Comparison of ENCODE assay signal across 29 cellular contexts in the genomic region with DNA sequence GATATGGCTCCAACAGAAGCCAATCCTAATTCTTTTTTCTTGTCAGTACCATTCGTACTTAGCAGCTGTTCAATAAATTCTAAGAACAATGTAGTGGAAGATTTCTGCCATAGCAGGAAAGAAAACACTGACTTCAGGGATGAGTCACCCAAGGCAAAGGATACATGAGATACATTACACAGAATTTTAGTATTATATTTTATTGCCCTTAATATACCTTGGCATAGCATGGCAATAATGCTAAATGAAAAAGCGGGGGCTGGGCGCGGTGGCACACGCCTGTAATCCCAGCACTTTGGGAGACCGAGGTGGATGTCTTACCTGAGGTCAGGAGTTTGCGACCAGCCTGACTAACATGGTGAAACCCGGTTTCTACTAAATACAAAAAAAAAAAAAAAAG.
"Had no signal": no experiment of that assay in that cellular context is flagged by ENCODE, and none has a peak within 500 bp of the region (broad histone marks: within the 10 kb centered on the region; RNA-seq: fewer than 3 reads in every experiment).

No MANE protein-coding gene starts in this region.

- ATAC-seq: activated CD4-positive, CD25-positive, alpha-beta regulatory T cell treated with anti-CD3 and anti-CD28 coated beads, Interleukin-2, amount 50 U/mL, for 24 hours; gastrocnemius medialis; left cardiac atrium; naive thymus-derived CD4-positive, alpha-beta T cell; pancreas; stimulated activated naive B cell treated with anti-CD40 and anti-IgM and Interleukin-4, amounts not matched to agents 10 μg/mL and 1 μg/mL and 100 μg/mL, for 72 hours; upper lobe of right lung had no signal

- H3K36me3 ChIP-seq: adrenal gland, gastrocnemius medialis, pancreas, prostate gland, sigmoid colon, stomach, thyroid gland, upper lobe of right lung, WERI-Rb-1 had no signal

- H3K27ac ChIP-seq: adrenal gland, gastrocnemius medialis, pancreas, prostate gland, sigmoid colon, stomach, thyroid gland, upper lobe of right lung, WERI-Rb-1 had no signal

- H3K27me3 ChIP-seq: adrenal gland, gastrocnemius medialis, pancreas, sigmoid colon, stomach, thyroid gland, upper lobe of right lung had no signal

- H3K4me3 ChIP-seq: adrenal gland, gastrocnemius medialis, pancreas, prostate gland, sigmoid colon, smooth muscle cell, stomach, thyroid gland, upper lobe of right lung had no signal

- H3K4me1 ChIP-seq: adrenal gland, gastrocnemius medialis, pancreas, prostate gland, stomach, thyroid gland, upper lobe of right lung had no signal

- DNase-seq: activated CD4-positive, alpha-beta T cell treated with anti-CD3 and anti-CD28 coated beads for 48 hours; activated CD4-positive, alpha-beta T cell treated with anti-CD3 and anti-CD28 coated beads, Interleukin-2, amount 50 U/mL, for 48 hours; activated CD8-positive, alpha-beta memory T cell treated with anti-CD3 and anti-CD28 coated beads, Interleukin-2, amount 50 U/mL, for 4 hours; activated effector memory CD4-positive, alpha-beta T cell treated with anti-CD3 and anti-CD28 coated beads, Interleukin-2, amount 50 U/mL, for 16 hours; activated naive CD4-positive, alpha-beta T cell treated with anti-CD3 and anti-CD28 coated beads for 36 hours; activated naive CD8-positive, alpha-beta T cell treated with anti-CD3 and anti-CD28 coated beads for 36 hours; activated T-cell treated with anti-CD3 and anti-CD28 coated beads, Interleukin-2, amount 50 U/mL, for 1 hour; adrenal gland; aorta; caudate nucleus; effector CD4-positive, alpha-beta T cell; gastrocnemius medialis; glutamatergic neuron; islet precursor cell; left cardiac atrium; naive thymus-derived CD4-positive, alpha-beta T cell; nucleus accumbens; pancreas; sigmoid colon; stimulated activated CD4-positive, alpha-beta T cell treated with anti-CD3 and anti-CD28 coated beads, Interleukin-1b, Interleukin-23, amount 100 ng/mL, for 48 hours; stimulated activated naive B cell treated with anti-CD40 and anti-IgM and Interleukin-4, amounts not matched to agents 10 μg/mL and 1 μg/mL and 100 μg/mL, for 72 hours; stomach; T-helper 9 cell; thyroid gland; upper lobe of right lung; WERI-Rb-1 had no signal

- H3K4me2 ChIP-seq: smooth muscle cell had no signal

- H3K9me3 ChIP-seq: adrenal gland, gastrocnemius medialis, pancreas, prostate gland, sigmoid colon, stomach, thyroid gland, upper lobe of right lung had no signal
